Comparison of ENCODE assay signal across 26 cellular contexts in genomic region chr1:18468570-18468969, GRCh38. TPM values are rescaled to one million over a fixed set of nuclear protein-coding genes. Genes with fewer than 3 reads are reported as not detected.
"Had no signal": no experiment of that assay in that cellular context is flagged by ENCODE, and none has a peak within 500 bp of the region (broad histone marks: within the 10 kb centered on the region; RNA-seq: fewer than 3 reads in every experiment).

No MANE protein-coding gene starts in this region.

- H3K4me1 ChIP-seq: gastrocnemius medialis, lower lobe of right lung, parathyroid adenoma, testis, tibial artery had no signal

- H3K79me2 ChIP-seq: parathyroid adenoma had no signal

- H3K27ac ChIP-seq: gastrocnemius medialis, lower lobe of right lung, neutrophil, parathyroid adenoma, testis, tibial artery, upper lobe of left lung had no signal

- ATAC-seq: effector memory CD8-positive, alpha-beta T cell; gastrocnemius medialis; left ventricle myocardium superior; lower lobe of right lung; natural killer cell; sciatic nerve; stimulated activated effector memory CD8-positive, alpha-beta T cell treated with anti-CD3 and anti-CD28 coated beads, Interleukin-12 subunit alpha, Interleukin-12 subunit beta, amount 100 ng/mL, for 72 hours; stimulated activated naive CD8-positive, alpha-beta T cell treated with anti-CD3 and anti-CD28 coated beads, Interleukin-15, Interleukin-2, amounts not matched to agents 100 U/mL and 50 U/mL, for 24 hours had no signal

- H3K27me3 ChIP-seq: neutrophil, testis, upper lobe of left lung had no signal

- H3K9me3 ChIP-seq: gastrocnemius medialis, lower lobe of right lung, neutrophil, testis, tibial artery, upper lobe of left lung had no signal

- H3K9me3 Mint-ChIP-seq: effector memory CD8-positive, alpha-beta T cell; natural killer cell; stimulated activated effector memory CD8-positive, alpha-beta T cell treated with anti-CD3 and anti-CD28 coated beads, Interleukin-12 subunit alpha, Interleukin-12 subunit beta, amount 100 ng/mL, for 72 hours had no signal

- H3K36me3 Mint-ChIP-seq: natural killer cell; stimulated activated effector memory CD8-positive, alpha-beta T cell treated with anti-CD3 and anti-CD28 coated beads, Interleukin-12 subunit alpha, Interleukin-12 subunit beta, amount 100 ng/mL, for 72 hours had no signal

- DNase-seq: cortex of kidney; effector memory CD8-positive, alpha-beta T cell; foreskin fibroblast; gastrocnemius medialis; head of caudate nucleus; left ventricle myocardium superior; lower lobe of right lung; natural killer cell; stimulated activated CD4-positive, alpha-beta T cell treated with anti-CD3 and anti-CD28 coated beads, Interleukin-2, amount 100 ng/mL, for 24 hours; stimulated activated CD4-positive, alpha-beta T cell treated with anti-CD3 and anti-CD28 coated beads, Interleukin-4, amount 100 ng/mL, for 24 hours; stimulated activated naive CD8-positive, alpha-beta T cell treated with anti-CD3 and anti-CD28 coated beads, Interleukin-15, Interleukin-2, amounts not matched to agents 100 U/mL and 50 U/mL, for 24 hours; substantia nigra; testis; tibial artery; upper lobe of left lung had no signal

- H3K4me2 ChIP-seq: smooth muscle cell had no signal

- H3K9ac ChIP-seq: parathyroid adenoma had no signal

- H3K27ac Mint-ChIP-seq: effector memory CD8-positive, alpha-beta T cell; natural killer cell; progenitor cell of endocrine pancreas; stimulated activated effector memory CD8-positive, alpha-beta T cell treated with anti-CD3 and anti-CD28 coated beads, Interleukin-12 subunit alpha, Interleukin-12 subunit beta, amount 100 ng/mL, for 72 hours had no signal

- H3K4me3 ChIP-seq: gastrocnemius medialis, lower lobe of right lung, smooth muscle cell, testis, tibial artery, upper lobe of left lung had no signal

- H3K36me3 ChIP-seq: gastrocnemius medialis, lower lobe of right lung, neutrophil, tibial artery, upper lobe of left lung had no signal

- H3K4me1 Mint-ChIP-seq: natural killer cell; stimulated activated effector memory CD8-positive, alpha-beta T cell treated with anti-CD3 and anti-CD28 coated beads, Interleukin-12 subunit alpha, Interleukin-12 subunit beta, amount 100 ng/mL, for 72 hours had no signal

- H3K4me3 Mint-ChIP-seq: effector memory CD8-positive, alpha-beta T cell; natural killer cell; stimulated activated effector memory CD8-positive, alpha-beta T cell treated with anti-CD3 and anti-CD28 coated beads, Interleukin-12 subunit alpha, Interleukin-12 subunit beta, amount 100 ng/mL, for 72 hours had no signal

RNA-seq across cellular contexts. Expression of gene KLHDC7A, which starts 12.2 kb away (rescaled TPM):
- total RNA-seq: dermis microvascular lymphatic vessel endothelial cell, glomerular endothelial cell, left ventricle myocardium superior, mononuclear cell, osteoblast, sciatic nerve, smooth muscle cell had no signal
- polyA plus RNA-seq: keratinocyte had no signal
